ENCODE assay signal across 12 cellular contexts in the genomic region with DNA sequence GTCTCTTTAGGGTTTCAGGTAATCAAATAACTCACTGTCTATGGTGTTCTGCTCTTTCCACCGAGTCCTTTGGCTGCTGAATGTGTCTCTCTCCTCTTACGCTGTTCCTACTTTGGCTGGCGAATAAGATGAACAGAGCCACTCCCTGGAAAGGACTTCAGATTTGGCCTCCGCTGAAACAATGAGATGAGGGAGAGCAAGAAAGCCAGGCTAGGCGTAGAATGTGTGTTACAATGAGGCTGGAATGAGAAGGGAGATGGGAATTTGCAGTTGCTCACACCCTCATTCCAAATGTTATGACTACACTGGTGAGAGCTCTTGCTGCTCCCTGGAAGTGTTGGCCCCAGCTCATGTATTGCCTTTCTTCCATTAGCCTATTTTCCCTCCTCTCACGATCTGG. TPM values are rescaled to one million over a fixed set of nuclear protein-coding genes. Genes with fewer than 3 reads are reported as not detected.
DNase-seq lines count a peak whose midpoint lies in the region; ATAC-seq and TF ChIP-seq lines count a peak whose summit lies in the region.
"Had no signal": no experiment of that assay in that cellular context is flagged by ENCODE, and none has a peak within 500 bp of the region (broad histone marks: within the 10 kb centered on the region; RNA-seq: fewer than 3 reads in every experiment).

MFAP5 (minus strand) TSS at position 235 of the 400 bp plus-strand sequence. CDS start 722 bp downstream, outside the sequence.

- 80% methylated on average over 6 of the region's 6 CpGs for WGBS in mesenchymal stem cell
- 61 to 72% methylated on average over 6 of the region's 6 CpGs for WGBS in transverse colon (ENCODE audit: low coverage in 1 of 2), 2 donors

- no peak for TF ChIP-seq CTCF in transverse colon (IDR thresholded peaks at IDR 0.05)
- no peak for TF ChIP-seq CTCF in mesothelial cell of epicardium (IDR thresholded peaks at IDR 0.05; ENCODE audit: unreplicated experiment)

- no peak within 1 kb of the TSS for H2BK12ac ChIP-seq in mesenchymal stem cell (ENCODE audit: low read length in 2 of 2)

- H3K27ac ChIP-seq in mesenchymal stem cell (ENCODE audit: low read length, poor library complexity, severe bottlenecking): no peak within 1 kb of the TSS
- H3K27ac ChIP-seq in transverse colon: peak within 1 kb of the TSS in 3 of 4 donors; percentile 3 to 63 (median 43)

- no peak within 1 kb of the TSS for H2BK120ac ChIP-seq in mesenchymal stem cell (ENCODE audit: low read depth, low read length)

- H3K4me1 Mint-ChIP-seq in mesothelial cell of epicardium: peaks cover 10% of the 10 kb centered on the region

- peak within 1 kb of the TSS; percentile 46 for H2AK5ac ChIP-seq in mesenchymal stem cell (ENCODE audit: low read length, severe bottlenecking)

- no peak for TF ChIP-seq POLR2A in transverse colon (IDR thresholded peaks at IDR 0.05)

- intact Hi-C loops in transverse colon (cut with DNase I; ENCODE audit: low total_unique reads): no loop called here

- H3K36me3 ChIP-seq in mesenchymal stem cell (ENCODE audit: control insufficient read depth in 1 of 2, insufficient read depth in 2 of 2, low read depth in 1 of 2, low read length in 2 of 2) (peaks cover 0 to 3% of the 10 kb centered on the region in 2 experiments), transverse colon (no peaks in the 10 kb centered on the region)

- H3K9me3 Mint-ChIP-seq in mesothelial cell of epicardium: no peaks in the 10 kb centered on the region

- no peaks in the 10 kb centered on the region for H3K36me3 Mint-ChIP-seq in mesothelial cell of epicardium

- H2BK15ac ChIP-seq in mesenchymal stem cell (ENCODE audit: low read depth, poor library complexity, severe bottlenecking): no peak within 1 kb of the TSS

- no peak within 1 kb of the TSS for H3K14ac ChIP-seq in mesenchymal stem cell (ENCODE audit: low read length in 2 of 2)

- H3K4me2 ChIP-seq in mesenchymal stem cell (ENCODE audit: low read length, poor library complexity, severe bottlenecking): no peak within 1 kb of the TSS

- in situ Hi-C loops in transverse colon (cut with MboI; ENCODE audit: low pct_ligation_motif_present in 1 of 4, low pct_unique_long_range_greater_than_20kb in 1 of 4, low sequenced_read_pairs in 3 of 4): no loop called here

- DNase-seq in LHCN-M2 (ENCODE audit: low read depth) (peak; percentile 74), mesenchymal stem cell (no peak), transverse colon (no peak), NCI-H1092 (lab: John Stamatoyannopoulos, UW) (no peak), mesothelial cell of epicardium (ENCODE audit: low spot score in 2 of 2, unreplicated experiment in 2 of 2) (no peak), DMS153 treated with DMSO at 0.1 percent for 48 hours (lab: John Stamatoyannopoulos, UW; ENCODE audit: unreplicated experiment) (no peak), GDM1 (lab: John Stamatoyannopoulos, UW) (no peak)
- DNase-seq: NCI-H2171 treated with DMSO at 0.1 percent for 48 hours, PC-3 had no signal

- H3K27ac Mint-ChIP-seq in mesothelial cell of epicardium: no peak within 1 kb of the TSS
- H3K27ac Mint-ChIP-seq: IgD-negative memory B cell had no signal

- H3K4me3 ChIP-seq in mesenchymal stem cell (ENCODE audit: insufficient read depth in 1 of 2, low read depth in 1 of 2, low read length in 2 of 2) (peak within 1 kb of the TSS in 1 of 2 experiments; percentile 86), transverse colon (no peak within 1 kb of the TSS)

- no peak within 1 kb of the TSS for H3K18ac ChIP-seq in mesenchymal stem cell (ENCODE audit: low read depth in 1 of 2, low read length in 2 of 2)

- no peak within 1 kb of the TSS for H2BK5ac ChIP-seq in mesenchymal stem cell (ENCODE audit: low read depth, low read length, poor library complexity, severe bottlenecking)

- peaks cover 0 to 6% of the 10 kb centered on the region in 2 experiments for H3K27me3 ChIP-seq in mesenchymal stem cell (ENCODE audit: control insufficient read depth in 1 of 2, insufficient read depth in 1 of 2, low read length in 2 of 2)
- H3K27me3 ChIP-seq in transverse colon: no peaks in the 10 kb centered on the region

- ATAC-seq in esophagus mucosa: peak; percentile 17
- ATAC-seq: PC-3 had no signal

- H3K4me1 ChIP-seq in mesenchymal stem cell (ENCODE audit: control insufficient read depth, insufficient read depth, low read depth, low read length) (peaks cover 1% of the 10 kb centered on the region), transverse colon (no peaks in the 10 kb centered on the region)

- no peaks in the 10 kb centered on the region for H3K9me3 ChIP-seq in mesenchymal stem cell (ENCODE audit: control insufficient read depth, low read length)
- H3K9me3 ChIP-seq in transverse colon: no peaks in the 10 kb centered on the region

- no peak within 1 kb of the TSS for H4K91ac ChIP-seq in mesenchymal stem cell (ENCODE audit: low read length)

- no peak within 1 kb of the TSS for H3K4me3 Mint-ChIP-seq in mesothelial cell of epicardium
- H3K4me3 Mint-ChIP-seq: IgD-negative memory B cell had no signal

- H3K27me3 Mint-ChIP-seq in mesothelial cell of epicardium (ENCODE audit: low read depth): no peaks in the 10 kb centered on the region

- no peaks in the 10 kb centered on the region for H3K79me1 ChIP-seq in mesenchymal stem cell (replicated peaks; ENCODE audit: low read length, poor library complexity, severe bottlenecking)

- no peak within 1 kb of the TSS for H3K4ac ChIP-seq in mesenchymal stem cell (ENCODE audit: low read depth in 1 of 2, low read length in 2 of 2)

- H3K23ac ChIP-seq in mesenchymal stem cell (ENCODE audit: low read length in 2 of 2): no peak within 1 kb of the TSS

- no peak within 1 kb of the TSS for H4K8ac ChIP-seq in mesenchymal stem cell (ENCODE audit: low read length)

- peak within 1 kb of the TSS; percentile 94 for H3K9ac ChIP-seq in mesenchymal stem cell (ENCODE audit: low read length)

- H2AFZ ChIP-seq in mesenchymal stem cell (ENCODE audit: low read depth, low read length): no peak within 1 kb of the TSS

- no peak for TF ChIP-seq EP300 in transverse colon (IDR thresholded peaks at IDR 0.05; ENCODE audit: low read depth)

RNA-seq across cellular contexts. Expression of gene MFAP5, which starts in this region (rescaled TPM):
- total RNA-seq in LHCN-M2 (2014; rRNA removed) (22.7 and 25.8 TPM in 2 replicates), esophagus mucosa (3.3 TPM), transverse colon (10 to 100 TPM; 16.9 to 32.8 (median 22.0) TPM), mesothelial cell of epicardium (0.60 to 1.8 TPM (median 1.5 TPM) in 3 replicates)
- polyA plus RNA-seq in LHCN-M2 (2012): 249 TPM
- 0.12 TPM for polyA plus RNA-seq in mesenchymal stem cell (2013, experiment 1 of 2)
- polyA plus RNA-seq in mesenchymal stem cell (2013, experiment 2 of 2): not detected
- total RNA-seq: mononuclear cell, PC-3 had no signal
- polyA plus RNA-seq: IgD-negative memory B cell had no signal
